ENCODE assay signal across 10 cellular contexts in genomic region chr17:80795737-80796136, GRCh38.
DNase-seq lines count a peak whose midpoint lies in the region; ATAC-seq and TF ChIP-seq lines count a peak whose summit lies in the region.
"Had no signal": no experiment of that assay in that cellular context is flagged by ENCODE, and none has a peak within 500 bp of the region (broad histone marks: within the 10 kb centered on the region; RNA-seq: fewer than 3 reads in every experiment).

No MANE protein-coding gene starts in this region.

- no peaks in the 10 kb centered on the region for H3K9me3 ChIP-seq in sigmoid colon

- H3K4me1 ChIP-seq in sigmoid colon = peaks cover 0 to 53% (median 41%) of the 10 kb centered on the region in 4 donors

- H3K27me3 ChIP-seq in sigmoid colon = no peaks in the 10 kb centered on the region

- DNase-seq in NCI-H82 (lab: John Stamatoyannopoulos, UW) = peak; percentile 21
- no peak for DNase-seq in NCI-H82 treated with DMSO at 0.1 percent for 48 hours (lab: John Stamatoyannopoulos, UW; ENCODE audit: unreplicated experiment)
- peak; percentile 20 for DNase-seq in astrocyte of the hippocampus (ENCODE audit: low read depth, low spot score)
- DNase-seq in hypothalamus (lab: John Stamatoyannopoulos, UW) = peak in 36 of 51 donors; percentile 13 to 80 (median 52)
- peak; percentile 70 for DNase-seq in sigmoid colon
- no peak for DNase-seq in NCI-H2107 (lab: John Stamatoyannopoulos, UW)
- DNase-seq: GF-D8, MM.1S had no signal

- no peak overlapping the region for H3K4me3 ChIP-seq in sigmoid colon

- H3K27ac ChIP-seq in sigmoid colon = peak overlapping the region; percentile 52 to 86 (median 72)

- TF ChIP-seq CTCF in sigmoid colon (IDR thresholded peaks at IDR 0.05) = no peak

- ATAC-seq in HG02759 (IDR thresholded peaks at IDR 0.05; ENCODE audit: unreplicated experiment) (no peak), GM21360 (IDR thresholded peaks at IDR 0.05; ENCODE audit: unreplicated experiment) (no peak)

- no peak for TF ChIP-seq POLR2A in sigmoid colon (IDR thresholded peaks at IDR 0.05)

- H3K36me3 ChIP-seq in sigmoid colon = no peaks in the 10 kb centered on the region

- intact Hi-C loops in sigmoid colon (cut with DNase I) = no loop called here

- no peak for TF ChIP-seq EP300 in sigmoid colon (IDR thresholded peaks at IDR 0.05)

- WGBS in sigmoid colon, 2 donors = 73 to 88% methylated on average over 14 of the region's 14 CpGs

Comparison
In these comparisons a context has a peak if more than half of its experiments do, and no peak if none do; other contexts are left out.
1. DNase-seq: peak in NCI-H82 (single experiment), astrocyte of the hippocampus (single experiment), hypothalamus (36 of 51) and sigmoid colon (single experiment); none in NCI-H82 treated with DMSO at 0.1 percent for 48 hours (single experiment) and NCI-H2107 (single experiment).